In genomic region chr5:2441496-2442180, GRCh38 we compare ENCODE assay signal across 34 cellular contexts.
"Had no signal": no experiment of that assay in that cellular context is flagged by ENCODE, and none has a peak within 500 bp of the region (broad histone marks: within the 10 kb centered on the region; RNA-seq: fewer than 3 reads in every experiment).

No MANE protein-coding gene starts in this region.

- H3K27ac ChIP-seq: adrenal gland, breast epithelium, cardiac muscle cell, colonic mucosa, esophagus muscularis mucosa, foreskin keratinocyte, gastrocnemius medialis, heart left ventricle had no signal

- H3K4me3 ChIP-seq: adrenal gland, breast epithelium, cardiac muscle cell, colonic mucosa, esophagus muscularis mucosa, gastrocnemius medialis, heart left ventricle had no signal

- H3K9me3 ChIP-seq: adrenal gland, breast epithelium, colonic mucosa, esophagus muscularis mucosa, gastrocnemius medialis, heart left ventricle had no signal

- ATAC-seq: activated CD4-positive, alpha-beta T cell treated with anti-CD3 and anti-CD28 coated beads for 36 hours; activated CD8-positive, alpha-beta memory T cell treated with anti-CD3 and anti-CD28 coated beads, Interleukin-2, amount 10 ng/mL, durations not matched to agents 7 days and 5 days; activated CD8-positive, alpha-beta T cell treated with anti-CD3 and anti-CD28 coated beads, Interleukin-2, amount 10 ng/mL, durations not matched to agents 7 days and 5 days; activated naive CD8-positive, alpha-beta T cell treated with anti-CD3 and anti-CD28 coated beads, Interleukin-2, amount 50 U/mL, for 24 hours; foreskin keratinocyte; gastrocnemius medialis; heart left ventricle had no signal

- H3K4me1 Mint-ChIP-seq: activated CD4-positive, alpha-beta T cell treated with anti-CD3 and anti-CD28 coated beads for 36 hours; activated CD4-positive, alpha-beta T cell treated with anti-CD3 and anti-CD28 coated beads, Interleukin-2, amount 10 ng/mL, durations not matched to agents 24 days and 14 days; activated CD8-positive, alpha-beta memory T cell treated with anti-CD3 and anti-CD28 coated beads, Interleukin-2, amount 10 ng/mL, durations not matched to agents 7 days and 5 days; activated naive CD4-positive, alpha-beta T cell treated with anti-CD3 and anti-CD28 coated beads, Interleukin-2, amount 50 U/mL, for 24 hours; activated naive CD8-positive, alpha-beta T cell treated with anti-CD3 and anti-CD28 coated beads for 36 hours; activated naive CD8-positive, alpha-beta T cell treated with anti-CD3 and anti-CD28 coated beads, Interleukin-2, amount 50 U/mL, for 24 hours; brain had no signal

- H3K27me3 Mint-ChIP-seq: activated CD4-positive, alpha-beta memory T cell treated with anti-CD3 and anti-CD28 coated beads for 36 hours; activated CD4-positive, alpha-beta T cell treated with anti-CD3 and anti-CD28 coated beads, Interleukin-2, amount 10 ng/mL, durations not matched to agents 24 days and 14 days; activated CD8-positive, alpha-beta memory T cell treated with anti-CD3 and anti-CD28 coated beads, Interleukin-2, amount 10 ng/mL, durations not matched to agents 7 days and 5 days; activated naive CD4-positive, alpha-beta T cell treated with anti-CD3 and anti-CD28 coated beads, Interleukin-2, amount 50 U/mL, for 24 hours; activated naive CD8-positive, alpha-beta T cell treated with anti-CD3 and anti-CD28 coated beads for 36 hours; activated naive CD8-positive, alpha-beta T cell treated with anti-CD3 and anti-CD28 coated beads, Interleukin-2, amount 50 U/mL, for 24 hours; brain had no signal

- H3K9me3 Mint-ChIP-seq: activated CD4-positive, alpha-beta T cell treated with anti-CD3 and anti-CD28 coated beads, Interleukin-2, amount 10 ng/mL, durations not matched to agents 24 days and 14 days; activated naive CD4-positive, alpha-beta T cell treated with anti-CD3 and anti-CD28 coated beads for 36 hours; activated naive CD4-positive, alpha-beta T cell treated with anti-CD3 and anti-CD28 coated beads, Interleukin-2, amount 50 U/mL, for 24 hours; activated naive CD8-positive, alpha-beta T cell treated with anti-CD3 and anti-CD28 coated beads for 36 hours; activated T-helper 1 cell treated with anti-CD3 and anti-CD28 coated beads, Interleukin-12 subunit alpha, Interleukin-12 subunit beta, Interleukin-2, Interleukin-4 antibody, amounts not matched to agents 30 ng/mL and 10 ng/mL and 1 ng/mL, durations not matched to agents 14 hours and 24 hours and 36 hours had no signal

- H3K36me3 Mint-ChIP-seq: activated CD4-positive, alpha-beta memory T cell treated with anti-CD3 and anti-CD28 coated beads for 36 hours; activated CD8-positive, alpha-beta memory T cell treated with anti-CD3 and anti-CD28 coated beads, Interleukin-2, amount 10 ng/mL, durations not matched to agents 7 days and 5 days; activated naive CD4-positive, alpha-beta T cell treated with anti-CD3 and anti-CD28 coated beads, Interleukin-2, amount 50 U/mL, for 24 hours; activated naive CD8-positive, alpha-beta T cell treated with anti-CD3 and anti-CD28 coated beads for 36 hours; brain had no signal

- H3K36me3 ChIP-seq: adrenal gland, breast epithelium, cardiac muscle cell, colonic mucosa, esophagus muscularis mucosa, gastrocnemius medialis, heart left ventricle had no signal

- H3K4me1 ChIP-seq: adrenal gland, breast epithelium, colonic mucosa, esophagus muscularis mucosa, foreskin keratinocyte, gastrocnemius medialis, heart left ventricle had no signal

- H3K27me3 ChIP-seq: adrenal gland, cardiac muscle cell, colonic mucosa, foreskin keratinocyte, gastrocnemius medialis had no signal

- H3K4me3 Mint-ChIP-seq: activated CD4-positive, alpha-beta memory T cell treated with anti-CD3 and anti-CD28 coated beads for 36 hours; activated CD4-positive, alpha-beta T cell treated with anti-CD3 and anti-CD28 coated beads for 36 hours; activated CD4-positive, alpha-beta T cell treated with anti-CD3 and anti-CD28 coated beads, Interleukin-2, amount 10 ng/mL, durations not matched to agents 24 days and 14 days; activated CD8-positive, alpha-beta memory T cell treated with anti-CD3 and anti-CD28 coated beads, Interleukin-2, amount 10 ng/mL, durations not matched to agents 7 days and 5 days; activated CD8-positive, alpha-beta T cell treated with anti-CD3 and anti-CD28 coated beads, Interleukin-2, amount 10 ng/mL, durations not matched to agents 7 days and 5 days; activated naive CD4-positive, alpha-beta T cell treated with anti-CD3 and anti-CD28 coated beads for 36 hours; activated naive CD4-positive, alpha-beta T cell treated with anti-CD3 and anti-CD28 coated beads, Interleukin-2, amount 50 U/mL, for 24 hours; activated naive CD8-positive, alpha-beta T cell treated with anti-CD3 and anti-CD28 coated beads for 36 hours; activated naive CD8-positive, alpha-beta T cell treated with anti-CD3 and anti-CD28 coated beads, Interleukin-2, amount 50 U/mL, for 24 hours; activated T-helper 1 cell treated with anti-CD3 and anti-CD28 coated beads, Interleukin-12 subunit alpha, Interleukin-12 subunit beta, Interleukin-2, Interleukin-4 antibody, amounts not matched to agents 30 ng/mL and 10 ng/mL and 1 ng/mL, durations not matched to agents 14 hours and 24 hours and 36 hours; brain had no signal

- H3K27ac Mint-ChIP-seq: activated CD4-positive, alpha-beta memory T cell treated with anti-CD3 and anti-CD28 coated beads for 36 hours; activated CD4-positive, alpha-beta T cell treated with anti-CD3 and anti-CD28 coated beads for 36 hours; activated CD4-positive, alpha-beta T cell treated with anti-CD3 and anti-CD28 coated beads, Interleukin-2, amount 10 ng/mL, durations not matched to agents 24 days and 14 days; activated CD8-positive, alpha-beta memory T cell treated with anti-CD3 and anti-CD28 coated beads, Interleukin-2, amount 10 ng/mL, durations not matched to agents 7 days and 5 days; activated CD8-positive, alpha-beta T cell treated with anti-CD3 and anti-CD28 coated beads, Interleukin-2, amount 10 ng/mL, durations not matched to agents 7 days and 5 days; activated naive CD4-positive, alpha-beta T cell treated with anti-CD3 and anti-CD28 coated beads for 36 hours; activated naive CD4-positive, alpha-beta T cell treated with anti-CD3 and anti-CD28 coated beads, Interleukin-2, amount 50 U/mL, for 24 hours; activated naive CD8-positive, alpha-beta T cell treated with anti-CD3 and anti-CD28 coated beads for 36 hours; activated naive CD8-positive, alpha-beta T cell treated with anti-CD3 and anti-CD28 coated beads, Interleukin-2, amount 50 U/mL, for 24 hours; activated T-helper 1 cell treated with anti-CD3 and anti-CD28 coated beads, Interleukin-12 subunit alpha, Interleukin-12 subunit beta, Interleukin-2, Interleukin-4 antibody, amounts not matched to agents 30 ng/mL and 10 ng/mL and 1 ng/mL, durations not matched to agents 14 hours and 24 hours and 36 hours; activated T-helper 2 cell treated with anti-CD3 and anti-CD28 coated beads, Interferon-gamma antibody, Interleukin-2, Interleukin-4, amounts not matched to agents 10 μg/mL and 5 μg/mL and 100 μg/mL, durations not matched to agents 14 hours and 24 hours and 36 hours; brain had no signal

- DNase-seq: activated CD4-positive, alpha-beta memory T cell treated with anti-CD3 and anti-CD28 coated beads for 36 hours; activated CD4-positive, alpha-beta T cell treated with anti-CD3 and anti-CD28 coated beads for 36 hours; activated CD4-positive, alpha-beta T cell treated with anti-CD3 and anti-CD28 coated beads, Interleukin-2, amount 10 ng/mL, durations not matched to agents 24 days and 14 days; activated CD4-positive, CD25-positive, alpha-beta regulatory T cell; activated CD4-positive, CD25-positive, alpha-beta regulatory T cell treated with anti-CD3 and anti-CD28 coated beads, Interleukin-2, amount 50 U/mL, for 72 hours; activated CD8-positive, alpha-beta memory T cell treated with anti-CD3 and anti-CD28 coated beads, Interleukin-2, amount 10 ng/mL, durations not matched to agents 7 days and 5 days; activated CD8-positive, alpha-beta memory T cell treated with anti-CD3 and anti-CD28 coated beads, Interleukin-2, amount 50 U/mL, for 4 hours; activated CD8-positive, alpha-beta T cell treated with anti-CD3 and anti-CD28 coated beads, Interleukin-2, amount 10 ng/mL, durations not matched to agents 7 days and 5 days; activated effector memory CD4-positive, alpha-beta T cell treated with anti-CD3 and anti-CD28 coated beads, Interleukin-2, amount 50 U/mL, for 16 hours; activated naive CD4-positive, alpha-beta T cell treated with anti-CD3 and anti-CD28 coated beads for 36 hours; activated naive CD8-positive, alpha-beta T cell treated with anti-CD3 and anti-CD28 coated beads for 36 hours; activated naive CD8-positive, alpha-beta T cell treated with anti-CD3 and anti-CD28 coated beads, Interleukin-2, amount 50 U/mL, for 24 hours; activated T-cell treated with anti-CD3 and anti-CD28 coated beads, Interleukin-2, amount 50 U/mL, for 1 hour; activated T-cell treated with anti-CD3 and anti-CD28 coated beads, Interleukin-2, amount 50 U/mL, for 48 hours; adrenal gland; amygdala; aorta; central memory CD4-positive, alpha-beta T cell; cerebellar nuclear complex; colonic mucosa; effector memory CD4-positive, alpha-beta T cell; erythroblast; foreskin keratinocyte; gastrocnemius medialis; glutamatergic neuron; heart left ventricle; T-helper 2 cell had no signal
